In genomic region chr19:38209152-38209551, GRCh38 we compare ENCODE assay signal across 12 cellular contexts. TPM values are rescaled to one million over a fixed set of nuclear protein-coding genes. Genes with fewer than 3 reads are reported as not detected.
A peak's percentile ranks its signal among the peaks of the same experiment; 100 is the strongest.
DNase-seq lines count a peak whose midpoint lies in the region; ATAC-seq and TF ChIP-seq lines count a peak whose summit lies in the region.
"Had no signal": no experiment of that assay in that cellular context is flagged by ENCODE, and none has a peak within 500 bp of the region (broad histone marks: within the 10 kb centered on the region; RNA-seq: fewer than 3 reads in every experiment).

No MANE protein-coding gene starts in this region.

- no peak overlapping the region for H3K18ac ChIP-seq in mesenchymal stem cell (ENCODE audit: low read depth in 1 of 2, low read length in 2 of 2)

- no peak for ATAC-seq in HG02973 (IDR thresholded peaks at IDR 0.05; ENCODE audit: unreplicated experiment)
- ATAC-seq: naive thymus-derived CD8-positive, alpha-beta T cell had no signal

- no peak overlapping the region for H4K91ac ChIP-seq in mesenchymal stem cell (ENCODE audit: low read length)

- no peak overlapping the region for H3K4ac ChIP-seq in mesenchymal stem cell (ENCODE audit: low read depth in 1 of 2, low read length in 2 of 2)

- peak overlapping the region; percentile 45 for H4K8ac ChIP-seq in mesenchymal stem cell (ENCODE audit: low read length)

- H3K27me3 ChIP-seq in HUES6 (ENCODE audit: control insufficient read depth, insufficient read depth, low read length) (peaks cover 20% of the 10 kb centered on the region), mesenchymal stem cell (ENCODE audit: control insufficient read depth in 1 of 2, insufficient read depth in 1 of 2, low read length in 2 of 2) (peaks cover 7 to 15% of the 10 kb centered on the region in 2 experiments)

- H3K14ac ChIP-seq in mesenchymal stem cell (ENCODE audit: low read length in 2 of 2), result no peak overlapping the region

- H2AFZ ChIP-seq in mesenchymal stem cell (ENCODE audit: low read depth, low read length), result no peak overlapping the region

- no peak overlapping the region for H2BK5ac ChIP-seq in mesenchymal stem cell (ENCODE audit: low read depth, low read length, poor library complexity, severe bottlenecking)

- no peak overlapping the region for H2BK15ac ChIP-seq in mesenchymal stem cell (ENCODE audit: low read depth, poor library complexity, severe bottlenecking)

- H2BK12ac ChIP-seq in mesenchymal stem cell (ENCODE audit: low read length in 2 of 2), result no peak overlapping the region

- peaks cover 3% of the 10 kb centered on the region for H3K79me1 ChIP-seq in mesenchymal stem cell (replicated peaks; ENCODE audit: low read length, poor library complexity, severe bottlenecking)

- no peak for TF ChIP-seq CTCF in coronary artery (IDR thresholded peaks at IDR 0.05)

- H2AK5ac ChIP-seq in mesenchymal stem cell (ENCODE audit: low read length, severe bottlenecking), result no peak overlapping the region

- H3K4me1 ChIP-seq in HUES6 (ENCODE audit: control insufficient read depth, insufficient read depth, low read length) (peaks cover 31% of the 10 kb centered on the region), mesenchymal stem cell (ENCODE audit: control insufficient read depth, insufficient read depth, low read depth, low read length) (peaks cover 39% of the 10 kb centered on the region)

- H3K4me2 ChIP-seq in mesenchymal stem cell (ENCODE audit: low read length, poor library complexity, severe bottlenecking), result no peak overlapping the region

- no peak overlapping the region for H2BK120ac ChIP-seq in mesenchymal stem cell (ENCODE audit: low read depth, low read length)

- no peak for DNase-seq in coronary artery (ENCODE audit: low spot score)
- no peak for DNase-seq in mesenchymal stem cell
- DNase-seq in substantia nigra (lab: John Stamatoyannopoulos, UW), result no peak
- DNase-seq in HT-29 (ENCODE audit: low spot score), result no peak
- no peak for DNase-seq in NCI-H1436 treated with DMSO at 0.1 percent for 48 hours (lab: John Stamatoyannopoulos, UW)
- DNase-seq: activated B cell treated with CpG ODN at 0.5 μM for 24 hours; effector memory CD4-positive, alpha-beta T cell; immature natural killer cell; naive thymus-derived CD8-positive, alpha-beta T cell; NCI-H774 had no signal

- H3K9ac ChIP-seq in HUES6 (ENCODE audit: low read length), result no peak overlapping the region
- H3K9ac ChIP-seq in mesenchymal stem cell (ENCODE audit: low read length), result peak overlapping the region; percentile 6

- 6% methylated on average over 5 of the region's 5 CpGs for WGBS in mesenchymal stem cell

- peak overlapping the region; percentile 68 for H3K4me3 ChIP-seq in HUES6 (ENCODE audit: low read depth, low read length)
- H3K4me3 ChIP-seq in coronary artery, result peak overlapping the region; percentile 57
- H3K4me3 ChIP-seq in mesenchymal stem cell (ENCODE audit: insufficient read depth in 1 of 2, low read depth in 1 of 2, low read length in 2 of 2), result peak overlapping the region in 1 of 2 experiments; percentile 66

- H3K27ac ChIP-seq in HUES6 (ENCODE audit: low read depth, low read length) (no peak overlapping the region), coronary artery (peak overlapping the region in 1 of 2 donors; percentile 34), mesenchymal stem cell (ENCODE audit: low read length, poor library complexity, severe bottlenecking) (no peak overlapping the region), substantia nigra (ENCODE audit: low read depth, low read length, poor library complexity, severe bottlenecking) (peak overlapping the region; percentile 84)

- no peak overlapping the region for H3K23ac ChIP-seq in mesenchymal stem cell (ENCODE audit: low read length in 2 of 2)

- no peaks in the 10 kb centered on the region for H3K9me3 ChIP-seq in HUES6 (ENCODE audit: control insufficient read depth, insufficient read depth, low read depth, low read length)
- H3K9me3 ChIP-seq in mesenchymal stem cell (ENCODE audit: control insufficient read depth, low read length), result no peaks in the 10 kb centered on the region

- H3K36me3 ChIP-seq in HUES6 (ENCODE audit: control insufficient read depth, insufficient read depth, low read length) (no peaks in the 10 kb centered on the region; the same call in 1 of the 2 replicates), mesenchymal stem cell (ENCODE audit: control insufficient read depth in 1 of 2, insufficient read depth in 2 of 2, low read depth in 1 of 2, low read length in 2 of 2) (peaks cover 20 to 35% of the 10 kb centered on the region in 2 experiments)

RNA-seq across cellular contexts. Expression of gene DPF1, which starts 14.9 kb away (rescaled TPM):
- polyA plus RNA-seq in mesenchymal stem cell (2013, experiment 1 of 2), result 1.4 TPM
- polyA plus RNA-seq in mesenchymal stem cell (2013, experiment 2 of 2), result 1.3 TPM
- total RNA-seq in HT-29 (2014; rRNA removed; shearing (Covaris generic)), result 0.89 and 1.3 TPM in 2 replicates
- total RNA-seq: activated B cell treated with CpG ODN at 0.5 μM for 24 hours; naive thymus-derived CD8-positive, alpha-beta T cell had no signal
- polyA plus RNA-seq: immature natural killer cell; naive thymus-derived CD8-positive, alpha-beta T cell had no signal

RNA-seq across cellular contexts. Expression of gene PPP1R14A, which starts 47.0 kb away (rescaled TPM):
- polyA plus RNA-seq in mesenchymal stem cell (2013, experiment 1 of 2), result 61.0 TPM
- polyA plus RNA-seq in mesenchymal stem cell (2013, experiment 2 of 2), result 54.2 TPM
- not detected in 2 replicates for total RNA-seq in HT-29 (2014; rRNA removed; shearing (Covaris generic))
- polyA plus RNA-seq: naive thymus-derived CD8-positive, alpha-beta T cell had no signal

RNA-seq across cellular contexts. Expression of gene SPINT2, which starts 55.2 kb away (rescaled TPM):
- 6.9 TPM for polyA plus RNA-seq in mesenchymal stem cell (2013, experiment 1 of 2)
- 7.6 TPM for polyA plus RNA-seq in mesenchymal stem cell (2013, experiment 2 of 2)
- total RNA-seq in HT-29 (2014; rRNA removed; shearing (Covaris generic)), result 2,475 and 2,514 TPM in 2 replicates
